ENCODE assay signal across 22 cellular contexts in genomic region chr3:31142543-31142942, GRCh38.
DNase-seq lines count a peak whose midpoint lies in the region; ATAC-seq, FAIRE-seq and TF ChIP-seq lines count a peak whose summit lies in the region.
"Had no signal": no experiment of that assay in that cellular context is flagged by ENCODE, and none has a peak within 500 bp of the region (broad histone marks: within the 10 kb centered on the region; RNA-seq: fewer than 3 reads in every experiment).

No MANE protein-coding gene starts in this region.

- no peak overlapping the region for H3K9ac ChIP-seq in HUES6 (ENCODE audit: low read length)
- H3K9ac ChIP-seq in endodermal cell (ENCODE audit: extremely low read depth, low read length, poor library complexity, severe bottlenecking) = no peak overlapping the region

- peak overlapping the region; percentile 75; the same call in 1 of the 2 replicates for H3K27ac ChIP-seq in HUES6 (ENCODE audit: low read depth, low read length)
- H3K27ac ChIP-seq in endodermal cell (ENCODE audit: low read depth, low read length) = no peak overlapping the region
- no peak overlapping the region for H3K27ac ChIP-seq in left lung
- H3K27ac ChIP-seq: 22Rv1, A549, C4-2B had no signal

- DNase-seq in NCI-H748 treated with DMSO at 0.1 percent for 48 hours (lab: John Stamatoyannopoulos, UW) (peak; percentile 4), NCI-H748 (lab: John Stamatoyannopoulos, UW; ENCODE audit: unreplicated experiment) (no peak), endodermal cell (no peak), progenitor cell of endocrine pancreas (ENCODE audit: low spot score, unreplicated experiment) (no peak), RCC 7860 (ENCODE audit: low spot score) (no peak), left lung (no peak)
- no peak for DNase-seq in activated naive CD8-positive, alpha-beta T cell treated with anti-CD3 and anti-CD28 coated beads for 36 hours
- DNase-seq: AML-193; Caco-2; CD4-positive, alpha-beta T cell; GDM1; HFFc6; IMR-90 had no signal

- ATAC-seq in left lung = no peak
- ATAC-seq: A549, HCT116, K562 had no signal

- 53 to 77% methylated on average over 3 of the region's 3 CpGs for WGBS in endodermal cell (ENCODE audit: insufficient coverage in 1 of 2, insufficient read length in 1 of 2), 2 experiments

- H3K9me3 Mint-ChIP-seq in endodermal cell (peaks cover 22% of the 10 kb centered on the region), progenitor cell of endocrine pancreas (ENCODE audit: low read depth) (peaks cover 8% of the 10 kb centered on the region)
- H3K9me3 Mint-ChIP-seq in activated naive CD8-positive, alpha-beta T cell treated with anti-CD3 and anti-CD28 coated beads for 36 hours = no peaks in the 10 kb centered on the region
- H3K9me3 Mint-ChIP-seq: CD4-positive, alpha-beta T cell had no signal

- H3K9me3 ChIP-seq in HUES6 (ENCODE audit: control insufficient read depth, insufficient read depth, low read depth, low read length) (peaks cover 15% of the 10 kb centered on the region), endodermal cell (ENCODE audit: control insufficient read depth, low read length) (peaks cover 17% of the 10 kb centered on the region), left lung (peaks cover 0 to 5% of the 10 kb centered on the region in 2 donors)

- H3K27me3 Mint-ChIP-seq in endodermal cell (ENCODE audit: insufficient read depth) = no peaks in the 10 kb centered on the region
- H3K27me3 Mint-ChIP-seq in progenitor cell of endocrine pancreas = no peaks in the 10 kb centered on the region
- no peaks in the 10 kb centered on the region for H3K27me3 Mint-ChIP-seq in activated naive CD8-positive, alpha-beta T cell treated with anti-CD3 and anti-CD28 coated beads for 36 hours
- H3K27me3 Mint-ChIP-seq: CD4-positive, alpha-beta T cell had no signal

- H3K4me1 ChIP-seq in HUES6 (ENCODE audit: control insufficient read depth, insufficient read depth, low read length) (peaks cover 25% of the 10 kb centered on the region), endodermal cell (ENCODE audit: control insufficient read depth, insufficient read depth, low read length) (no peaks in the 10 kb centered on the region), left lung (no peaks in the 10 kb centered on the region)
- H3K4me1 ChIP-seq: A549, Caco-2 had no signal

- no peaks in the 10 kb centered on the region for H3K36me3 ChIP-seq in HUES6 (ENCODE audit: control insufficient read depth, insufficient read depth, low read length)
- no peaks in the 10 kb centered on the region for H3K36me3 ChIP-seq in endodermal cell (ENCODE audit: control insufficient read depth, insufficient read depth, low read length)
- no peaks in the 10 kb centered on the region for H3K36me3 ChIP-seq in left lung

- intact Hi-C loops in left lung (cut with DNase I) = no loop called here

- H3K4me1 Mint-ChIP-seq in endodermal cell = peaks cover 7% of the 10 kb centered on the region
- H3K4me1 Mint-ChIP-seq in progenitor cell of endocrine pancreas (ENCODE audit: low read depth) = peaks cover 20% of the 10 kb centered on the region
- no peaks in the 10 kb centered on the region for H3K4me1 Mint-ChIP-seq in activated naive CD8-positive, alpha-beta T cell treated with anti-CD3 and anti-CD28 coated beads for 36 hours

- no peaks in the 10 kb centered on the region for H3K36me3 Mint-ChIP-seq in endodermal cell (ENCODE audit: low read depth)
- no peaks in the 10 kb centered on the region for H3K36me3 Mint-ChIP-seq in progenitor cell of endocrine pancreas (ENCODE audit: insufficient read depth)
- H3K36me3 Mint-ChIP-seq in activated naive CD8-positive, alpha-beta T cell treated with anti-CD3 and anti-CD28 coated beads for 36 hours = no peaks in the 10 kb centered on the region

- no peak for FAIRE-seq in RCC 7860 (lab: Jason Lieb, UNC)
- FAIRE-seq: A549, D721Med, GM19239, H54, K562 had no signal

- H3K27ac Mint-ChIP-seq in endodermal cell (peak overlapping the region; percentile 4), progenitor cell of endocrine pancreas (peak overlapping the region; percentile 45)
- no peak overlapping the region for H3K27ac Mint-ChIP-seq in activated naive CD8-positive, alpha-beta T cell treated with anti-CD3 and anti-CD28 coated beads for 36 hours
- H3K27ac Mint-ChIP-seq: CD4-positive, alpha-beta T cell; HFFc6 had no signal

- H3K4me3 Mint-ChIP-seq in endodermal cell = no peak overlapping the region
- H3K4me3 Mint-ChIP-seq in progenitor cell of endocrine pancreas (ENCODE audit: low read depth) = no peak overlapping the region
- no peak overlapping the region for H3K4me3 Mint-ChIP-seq in activated naive CD8-positive, alpha-beta T cell treated with anti-CD3 and anti-CD28 coated beads for 36 hours
- H3K4me3 Mint-ChIP-seq: CD4-positive, alpha-beta T cell; HFFc6 had no signal

- H3K27me3 ChIP-seq in HUES6 (ENCODE audit: control insufficient read depth, insufficient read depth, low read length) = no peaks in the 10 kb centered on the region
- H3K27me3 ChIP-seq in endodermal cell (ENCODE audit: control insufficient read depth, insufficient read depth, low read length, poor library complexity, severe bottlenecking) = no peaks in the 10 kb centered on the region
- H3K27me3 ChIP-seq in left lung = no peaks in the 10 kb centered on the region

- H3K4me3 ChIP-seq in HUES6 (ENCODE audit: low read depth, low read length) (peak overlapping the region; percentile 9; the same call in 1 of the 2 replicates), endodermal cell (ENCODE audit: low read length) (no peak overlapping the region), left lung (no peak overlapping the region)
- H3K4me3 ChIP-seq: A549, K562 had no signal

- TF ChIP-seq CTCF in endodermal cell (conservative IDR thresholded peaks at IDR 0.05) (no peak), progenitor cell of endocrine pancreas (IDR thresholded peaks at IDR 0.05; ENCODE audit: unreplicated experiment) (no peak), left lung (IDR thresholded peaks at IDR 0.05) (no peak)
